Comparison of ENCODE assay signal across 9 cellular contexts in genomic region chr3:63684081-63684480, GRCh38. TPM values are rescaled to one million over a fixed set of nuclear protein-coding genes. Genes with fewer than 3 reads are reported as not detected.
"Had no signal": no experiment of that assay in that cellular context is flagged by ENCODE, and none has a peak within 500 bp of the region (broad histone marks: within the 10 kb centered on the region; RNA-seq: fewer than 3 reads in every experiment).

No MANE protein-coding gene starts in this region.

- H3K4me3 Mint-ChIP-seq: IgD-negative memory B cell had no signal

- H3K27ac ChIP-seq: HL-60 had no signal

- ATAC-seq: HepG2, K562 had no signal

- DNase-seq: IMR-90, KBM-7, KG1 had no signal

- H3K4me3 ChIP-seq: K562 had no signal

- H3K27ac Mint-ChIP-seq: IgD-negative memory B cell had no signal

- H3K4me1 Mint-ChIP-seq: IgD-negative memory B cell had no signal

- H3K9me3 Mint-ChIP-seq: IgD-negative memory B cell had no signal

- H3K36me3 Mint-ChIP-seq: IgD-negative memory B cell had no signal

RNA-seq across cellular contexts. Expression of gene SNTN, which starts 31.6 kb away (rescaled TPM):
- total RNA-seq: HepG2, HT-29, HT1080, IMR-90, K562 had no signal
- polyA plus RNA-seq: HepG2, IgD-negative memory B cell, IMR-90, K562 had no signal
